18 cellular contexts compared by ENCODE assay signal in the genomic region with DNA sequence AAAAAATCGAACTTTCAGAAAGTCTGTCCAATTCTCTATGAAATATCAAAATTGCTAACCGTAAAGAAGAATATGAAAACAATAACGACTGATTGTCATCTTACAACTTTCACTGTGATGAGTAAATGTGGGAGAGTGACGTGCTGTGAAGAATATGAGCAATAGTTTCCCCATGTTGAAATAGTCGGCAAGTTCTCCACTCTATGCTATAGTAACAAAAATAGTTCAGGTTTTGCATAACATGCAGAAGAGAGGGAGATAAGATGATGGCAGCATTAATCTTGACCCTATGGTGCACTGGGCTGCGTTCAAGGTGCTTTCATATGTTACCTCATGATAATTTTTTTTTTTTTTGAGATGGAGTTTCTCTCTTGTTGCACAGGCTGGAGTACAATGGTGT.
"Had no signal": no experiment of that assay in that cellular context is flagged by ENCODE, and none has a peak within 500 bp of the region (broad histone marks: within the 10 kb centered on the region; RNA-seq: fewer than 3 reads in every experiment).

No MANE protein-coding gene starts in this region.

- H3K36me3 ChIP-seq: esophagus squamous epithelium, prostate gland, tibial nerve, vagina had no signal

- DNase-seq: activated B cell treated with CpG ODN at 0.5 μM for 24 hours; activated CD4-positive, alpha-beta memory T cell treated with anti-CD3 and anti-CD28 coated beads, Interleukin-2, amount 10 ng/mL, durations not matched to agents 7 days and 5 days; activated CD4-positive, alpha-beta T cell treated with anti-CD3 and anti-CD28 coated beads for 48 hours; activated naive CD4-positive, alpha-beta T cell treated with Interleukin-2 at 50 U/mL for 16 hours; activated naive CD8-positive, alpha-beta T cell treated with anti-CD3 and anti-CD28 coated beads, Interleukin-2, amount 10 ng/mL, durations not matched to agents 7 days and 5 days; activated T-cell treated with anti-CD3 and anti-CD28 coated beads, Interleukin-2, amount 50 U/mL, for 1 hour; amygdala; dermis blood vessel endothelial cell; effector memory CD4-positive, alpha-beta T cell; esophagus squamous epithelium; mesenchymal stem cell; naive thymus-derived CD8-positive, alpha-beta T cell; right cardiac atrium had no signal

- H3K27me3 ChIP-seq: esophagus squamous epithelium, tibial nerve, vagina had no signal

- ATAC-seq: activated T-helper 17 cell treated with anti-CD3 and anti-CD28 coated beads, Interleukin-2, amount 50 U/mL, for 72 hours; naive thymus-derived CD8-positive, alpha-beta T cell; right cardiac atrium had no signal

- H3K4me3 ChIP-seq: esophagus squamous epithelium, prostate gland, skin epidermis, tibial nerve, vagina had no signal

- H3K27ac ChIP-seq: esophagus squamous epithelium, prostate gland, skin epidermis, tibial nerve, vagina had no signal
